8 cellular contexts compared by ENCODE assay signal in genomic region chr14:51828017-51828797, GRCh38. TPM values are rescaled to one million over a fixed set of nuclear protein-coding genes. Genes with fewer than 3 reads are reported as not detected.
DNase-seq lines count a peak whose midpoint lies in the region; ATAC-seq and FAIRE-seq lines count a peak whose summit lies in the region.

No MANE protein-coding gene starts in this region.

- CTCF ChIA-PET in T-cell (lab: Charles Lee), result interaction anchor here (0.5 to 1.7 kb wide), 7 partner anchors 19 to 151 kb away, joined by 3 to 10 read pairs (median 4); partner anchors contain the start of gene GNG2 (in 1 of the 2)

- H3K4me1 Mint-ChIP-seq in T-cell, result no peaks in the 10 kb centered on the region
- no peaks in the 10 kb centered on the region for H3K4me1 Mint-ChIP-seq in activated naive CD8-positive, alpha-beta T cell (ENCODE audit: low read depth)
- peaks cover 0 to 2% (median 0%) of the 10 kb centered on the region in 4 donors for H3K4me1 Mint-ChIP-seq in naive thymus-derived CD8-positive, alpha-beta T cell

- FAIRE-seq in GM19239 (lab: Jason Lieb, UNC), result peak; percentile 52

- peak; percentile 68 for DNase-seq in AG08396 (ENCODE audit: low spot score)
- DNase-seq in GM19239 (ENCODE audit: insufficient read length, low spot score), result peak; percentile 28
- peak; percentile 15 to 64 (median 42) for DNase-seq in T-cell
- peak; percentile 15 to 68 (median 36) for DNase-seq in naive thymus-derived CD8-positive, alpha-beta T cell
- no peak for DNase-seq in NCI-H446 treated with DMSO at 0.1 percent for 48 hours (lab: John Stamatoyannopoulos, UW)

- ATAC-seq in HG03432 (IDR thresholded peaks at IDR 0.05; ENCODE audit: unreplicated experiment), result peak; percentile 99
- peak; percentile 97 to 100 (median 98) for ATAC-seq in T-cell (replicated peaks in 1 of 4)
- ATAC-seq in naive thymus-derived CD8-positive, alpha-beta T cell, result peak; percentile 97
- no peak for ATAC-seq in HG03135 (IDR thresholded peaks at IDR 0.05; ENCODE audit: unreplicated experiment)

- peaks cover 0 to 12% (median 6%) of the 10 kb centered on the region in 3 donors for H3K9me3 Mint-ChIP-seq in T-cell
- H3K9me3 Mint-ChIP-seq in activated naive CD8-positive, alpha-beta T cell (ENCODE audit: low read depth), result peaks cover 9% of the 10 kb centered on the region
- H3K9me3 Mint-ChIP-seq in naive thymus-derived CD8-positive, alpha-beta T cell, result peaks cover 0 to 8% (median 4%) of the 10 kb centered on the region in 9 donors

- no peaks in the 10 kb centered on the region for H3K36me3 Mint-ChIP-seq in T-cell
- peaks cover 6% of the 10 kb centered on the region for H3K36me3 Mint-ChIP-seq in activated naive CD8-positive, alpha-beta T cell
- H3K36me3 Mint-ChIP-seq in naive thymus-derived CD8-positive, alpha-beta T cell, result peaks cover 0 to 8% (median 7%) of the 10 kb centered on the region in 3 donors

- H3K27ac Mint-ChIP-seq in T-cell, result peak overlapping the region; percentile 4 to 8
- H3K27ac Mint-ChIP-seq in activated naive CD8-positive, alpha-beta T cell, result no peak overlapping the region
- peak overlapping the region in 6 of 10 donors; percentile 1 to 35 (median 25) for H3K27ac Mint-ChIP-seq in naive thymus-derived CD8-positive, alpha-beta T cell

- no peak overlapping the region for H3K4me3 Mint-ChIP-seq in T-cell
- peak overlapping the region; percentile 17 for H3K4me3 Mint-ChIP-seq in activated naive CD8-positive, alpha-beta T cell
- H3K4me3 Mint-ChIP-seq in naive thymus-derived CD8-positive, alpha-beta T cell, result peak overlapping the region in 1 of 10 donors; percentile 4

- POLR2A ChIA-PET in T-cell (lab: Charles Lee), result interaction anchor here (0.5 to 1.2 kb wide), 5 partner anchors 18 to 61 kb away, joined by 3 to 11 read pairs (median 4); partner anchors contain the start of gene GNG2 (in 1 of the 2)
- POLR2A ChIA-PET in naive thymus-derived CD8-positive, alpha-beta T cell (lab: Charles Lee), result interaction anchor here (0.6 to 1.3 kb wide), 2 partner anchors 11 to 18 kb away, joined by 3 read pairs; no protein-coding TSS in a partner anchor

- H3K27me3 Mint-ChIP-seq in T-cell, result peaks cover 0 to 3% of the 10 kb centered on the region in 2 donors
- no peaks in the 10 kb centered on the region for H3K27me3 Mint-ChIP-seq in activated naive CD8-positive, alpha-beta T cell
- peaks cover 0 to 1% (median 0%) of the 10 kb centered on the region in 5 donors for H3K27me3 Mint-ChIP-seq in naive thymus-derived CD8-positive, alpha-beta T cell

RNA-seq across cellular contexts. Expression of gene GNG2, which starts 32.2 kb away (rescaled TPM):
- total RNA-seq in T-cell, result 100 to 1,000 TPM in 2 of 5 donors, 10 to 100 TPM in 3; 82.2 to 197 (median 99.0) TPM
- 10 to 100 TPM; 57.8 to 66.7 TPM for total RNA-seq in naive thymus-derived CD8-positive, alpha-beta T cell
- polyA plus RNA-seq in naive thymus-derived CD8-positive, alpha-beta T cell, result 100 to 1,000 TPM; 115 to 172 (median 122) TPM
